ENCODE assay signal across 25 cellular contexts in genomic region chr4:139860435-139861024, GRCh38.
"Had no signal": no experiment of that assay in that cellular context is flagged by ENCODE, and none has a peak within 500 bp of the region (broad histone marks: within the 10 kb centered on the region; RNA-seq: fewer than 3 reads in every experiment).

No MANE protein-coding gene starts in this region.

- H3K36me3 Mint-ChIP-seq: activated CD8-positive, alpha-beta memory T cell treated with anti-CD3 and anti-CD28 coated beads, Interleukin-2, amount 10 ng/mL, durations not matched to agents 7 days and 5 days; activated naive CD4-positive, alpha-beta T cell treated with anti-CD3 and anti-CD28 coated beads, Interleukin-2, amount 50 U/mL, for 24 hours; neural progenitor cell; WTC11 had no signal

- DNase-seq: activated CD4-positive, alpha-beta T cell treated with anti-CD3 and anti-CD28 coated beads for 1 hour; activated CD4-positive, alpha-beta T cell treated with anti-CD3 and anti-CD28 coated beads, Interleukin-2, amount 50 U/mL, for 1 hour; activated CD8-positive, alpha-beta memory T cell treated with anti-CD3 and anti-CD28 coated beads, Interleukin-2, amount 10 ng/mL, durations not matched to agents 7 days and 5 days; activated CD8-positive, alpha-beta T cell treated with anti-CD3 and anti-CD28 coated beads, Interleukin-2, amount 10 ng/mL, durations not matched to agents 7 days and 5 days; activated gamma-delta T cell treated with Interleukin-2 at 50 U/mL for 16 hours; endodermal cell; foreskin fibroblast; head of caudate nucleus; hippocampal formation; kidney; left colon; mammary epithelial cell; spleen; stimulated activated CD4-positive, alpha-beta T cell treated with anti-CD3 and anti-CD28 coated beads, Interleukin-2, amount 100 ng/mL, for 48 hours; substantia nigra; T-helper 17 cell; T1000; uterus had no signal

- H3K27ac Mint-ChIP-seq: activated CD8-positive, alpha-beta memory T cell treated with anti-CD3 and anti-CD28 coated beads, Interleukin-2, amount 10 ng/mL, durations not matched to agents 7 days and 5 days; activated CD8-positive, alpha-beta T cell treated with anti-CD3 and anti-CD28 coated beads, Interleukin-2, amount 10 ng/mL, durations not matched to agents 7 days and 5 days; activated naive CD4-positive, alpha-beta T cell treated with anti-CD3 and anti-CD28 coated beads, Interleukin-2, amount 50 U/mL, for 24 hours; dendritic cell treated with granulocyte-macrophage colony-stimulating factor and Interleukin-4, amounts not matched to agents 40 ng/mL and 50 ng/mL, for 4 days; endodermal cell; neural progenitor cell; T-helper 17 cell; type B pancreatic cell had no signal

- H3K4me3 Mint-ChIP-seq: activated CD8-positive, alpha-beta memory T cell treated with anti-CD3 and anti-CD28 coated beads, Interleukin-2, amount 10 ng/mL, durations not matched to agents 7 days and 5 days; activated CD8-positive, alpha-beta T cell treated with anti-CD3 and anti-CD28 coated beads, Interleukin-2, amount 10 ng/mL, durations not matched to agents 7 days and 5 days; activated naive CD4-positive, alpha-beta T cell treated with anti-CD3 and anti-CD28 coated beads, Interleukin-2, amount 50 U/mL, for 24 hours; central memory CD8-positive, alpha-beta T cell; dendritic cell treated with granulocyte-macrophage colony-stimulating factor and Interleukin-4, amounts not matched to agents 40 ng/mL and 50 ng/mL, for 4 days; endodermal cell; neural progenitor cell; stimulated activated naive CD8-positive, alpha-beta T cell treated with anti-CD3 and anti-CD28 coated beads, Interleukin-15, Interleukin-2, amounts not matched to agents 100 ng/mL and 50 ng/mL, for 24 hours; T-helper 17 cell; type B pancreatic cell; WTC11 had no signal

- H3K27ac ChIP-seq: neural progenitor cell, spleen, uterus had no signal

- H3K36me3 ChIP-seq: neural progenitor cell, spleen, uterus had no signal

- H3K9me3 Mint-ChIP-seq: activated naive CD4-positive, alpha-beta T cell treated with anti-CD3 and anti-CD28 coated beads, Interleukin-2, amount 50 U/mL, for 24 hours; central memory CD8-positive, alpha-beta T cell; dendritic cell treated with granulocyte-macrophage colony-stimulating factor and Interleukin-4, amounts not matched to agents 40 ng/mL and 50 ng/mL, for 4 days; endodermal cell; neural progenitor cell; stimulated activated naive CD8-positive, alpha-beta T cell treated with anti-CD3 and anti-CD28 coated beads, Interleukin-15, Interleukin-2, amounts not matched to agents 100 ng/mL and 50 ng/mL, for 24 hours; WTC11 had no signal

- H3K9me3 ChIP-seq: spleen, uterus had no signal

- H3K4me3 ChIP-seq: neural progenitor cell, spleen, uterus had no signal

- H3K4me1 ChIP-seq: uterus had no signal

- H3K27me3 Mint-ChIP-seq: activated naive CD4-positive, alpha-beta T cell treated with anti-CD3 and anti-CD28 coated beads, Interleukin-2, amount 50 U/mL, for 24 hours; dendritic cell treated with granulocyte-macrophage colony-stimulating factor and Interleukin-4, amounts not matched to agents 40 ng/mL and 50 ng/mL, for 4 days; type B pancreatic cell had no signal

- H3K27me3 ChIP-seq: neural progenitor cell, spleen, uterus had no signal

- H3K4me1 Mint-ChIP-seq: central memory CD8-positive, alpha-beta T cell had no signal
